ENCODE assay signal across 19 cellular contexts in genomic region chr11:528166-528814, GRCh38. TPM values are rescaled to one million over a fixed set of nuclear protein-coding genes. Genes with fewer than 3 reads are reported as not detected.
DNase-seq lines count a peak whose midpoint lies in the region; ATAC-seq and TF ChIP-seq lines count a peak whose summit lies in the region.
"Had no signal": no experiment of that assay in that cellular context is flagged by ENCODE, and none has a peak within 500 bp of the region (broad histone marks: within the 10 kb centered on the region; RNA-seq: fewer than 3 reads in every experiment).

No MANE protein-coding gene starts in this region.

- no peaks in the 10 kb centered on the region for H3K27me3 Mint-ChIP-seq in stimulated activated naive CD8-positive, alpha-beta T cell treated with anti-CD3 and anti-CD28 coated beads, Interleukin-15, amount 100 ng/mL, for 72 hours
- no peaks in the 10 kb centered on the region for H3K27me3 Mint-ChIP-seq in activated CD8-positive, alpha-beta memory T cell treated with anti-CD3 and anti-CD28 coated beads, Interleukin-2, amount 10 ng/mL, durations not matched to agents 7 days and 5 days
- peaks cover 2% of the 10 kb centered on the region for H3K27me3 Mint-ChIP-seq in neural progenitor cell (ENCODE audit: insufficient read depth, low read depth)
- H3K27me3 Mint-ChIP-seq: CD4-positive, alpha-beta T cell had no signal

- no peak overlapping the region for H3K4me2 ChIP-seq in neural progenitor cell
- H3K4me2 ChIP-seq: BLaER1 had no signal

- H3K4me1 ChIP-seq in psoas muscle (peaks cover 15% of the 10 kb centered on the region), HAP-1 (no peaks in the 10 kb centered on the region), neural progenitor cell (no peaks in the 10 kb centered on the region)

- no peaks in the 10 kb centered on the region for H3K9me3 Mint-ChIP-seq in stimulated activated naive CD8-positive, alpha-beta T cell treated with anti-CD3 and anti-CD28 coated beads, Interleukin-15, amount 100 ng/mL, for 72 hours
- H3K9me3 Mint-ChIP-seq in activated CD8-positive, alpha-beta memory T cell treated with anti-CD3 and anti-CD28 coated beads, Interleukin-2, amount 10 ng/mL, durations not matched to agents 7 days and 5 days (ENCODE audit: low read depth), result no peaks in the 10 kb centered on the region
- no peaks in the 10 kb centered on the region for H3K9me3 Mint-ChIP-seq in neural progenitor cell
- H3K9me3 Mint-ChIP-seq: CD4-positive, alpha-beta T cell had no signal

- peaks cover 8% of the 10 kb centered on the region for H4K20me1 ChIP-seq in neural progenitor cell (ENCODE audit: low read depth)

- H3F3A ChIP-seq in neural progenitor cell (ENCODE audit: low read depth), result no peaks in the 10 kb centered on the region

- peaks cover 3% of the 10 kb centered on the region for H3K36me3 Mint-ChIP-seq in activated CD8-positive, alpha-beta memory T cell treated with anti-CD3 and anti-CD28 coated beads, Interleukin-2, amount 10 ng/mL, durations not matched to agents 7 days and 5 days
- H3K36me3 Mint-ChIP-seq in neural progenitor cell, result peaks cover 4% of the 10 kb centered on the region

- DNase-seq in stimulated activated naive CD8-positive, alpha-beta T cell treated with anti-CD3 and anti-CD28 coated beads, Interleukin-15, Interleukin-2, amounts not matched to agents 100 U/mL and 50 U/mL, for 24 hours, result no peak
- no peak for DNase-seq in stimulated activated naive CD8-positive, alpha-beta T cell treated with anti-CD3 and anti-CD28 coated beads, Interleukin-15, amount 100 ng/mL, for 72 hours
- DNase-seq in epidermal melanocyte (ENCODE audit: insufficient read length, low spot score), result peak; percentile 11
- peak in 1 of 2 donors; percentile 57 for DNase-seq in psoas muscle
- DNase-seq in activated CD8-positive, alpha-beta memory T cell treated with anti-CD3 and anti-CD28 coated beads, Interleukin-2, amount 10 ng/mL, durations not matched to agents 7 days and 5 days, result no peak
- DNase-seq in HAP-1 (ENCODE audit: low spot score in 2 of 2), result no peak
- no peak for DNase-seq in neural progenitor cell (ENCODE audit: low spot score)
- DNase-seq: CD4-positive, alpha-beta T cell; COR-L47; DMS79; IMR-90; NCI-H1105 treated with DMSO at 0.1 percent for 48 hours; NCI-H2029 treated with DMSO at 0.1 percent for 48 hours; NCI-H226; NCI-H510A treated with DMSO at 0.1 percent for 48 hours; OCI-M1 had no signal

- peak overlapping the region; percentile 15 for H3K4me3 ChIP-seq in psoas muscle
- H3K4me3 ChIP-seq in HAP-1, result no peak overlapping the region
- no peak overlapping the region for H3K4me3 ChIP-seq in neural progenitor cell
- H3K4me3 ChIP-seq: BLaER1 had no signal

- intact Hi-C loops in psoas muscle (cut with DNase I), result no loop called here

- H3K4me3 Mint-ChIP-seq in stimulated activated naive CD8-positive, alpha-beta T cell treated with anti-CD3 and anti-CD28 coated beads, Interleukin-15, amount 100 ng/mL, for 72 hours, result no peak overlapping the region
- no peak overlapping the region for H3K4me3 Mint-ChIP-seq in activated CD8-positive, alpha-beta memory T cell treated with anti-CD3 and anti-CD28 coated beads, Interleukin-2, amount 10 ng/mL, durations not matched to agents 7 days and 5 days
- H3K4me3 Mint-ChIP-seq in neural progenitor cell, result no peak overlapping the region
- H3K4me3 Mint-ChIP-seq: CD4-positive, alpha-beta T cell had no signal

- no peaks in the 10 kb centered on the region for H3K27me3 ChIP-seq in psoas muscle (ENCODE audit: insufficient read depth in 3 of 3, low read length in 2 of 3)
- H3K27me3 ChIP-seq in HAP-1 (ENCODE audit: low read depth), result no peaks in the 10 kb centered on the region
- no peaks in the 10 kb centered on the region for H3K27me3 ChIP-seq in neural progenitor cell
- H3K27me3 ChIP-seq: BLaER1 had no signal

- H3K4me1 Mint-ChIP-seq in stimulated activated naive CD8-positive, alpha-beta T cell treated with anti-CD3 and anti-CD28 coated beads, Interleukin-15, amount 100 ng/mL, for 72 hours, result peaks cover under 1% of the 10 kb centered on the region
- H3K4me1 Mint-ChIP-seq in activated CD8-positive, alpha-beta memory T cell treated with anti-CD3 and anti-CD28 coated beads, Interleukin-2, amount 10 ng/mL, durations not matched to agents 7 days and 5 days, result no peaks in the 10 kb centered on the region
- no peaks in the 10 kb centered on the region for H3K4me1 Mint-ChIP-seq in neural progenitor cell

- WGBS in psoas muscle, 3 donors, result 62 to 68% (median 64%) methylated on average over 29 to 30 of the region's 30 CpGs

- H3K9me3 ChIP-seq in psoas muscle, result no peaks in the 10 kb centered on the region
- H3K9me3 ChIP-seq in HAP-1, result no peaks in the 10 kb centered on the region
- H3K9me3 ChIP-seq in neural progenitor cell (ENCODE audit: low read depth), result no peaks in the 10 kb centered on the region
- H3K9me3 ChIP-seq: BLaER1 had no signal

- TF ChIP-seq CTCF in psoas muscle (IDR thresholded peaks at IDR 0.05), result no peak
- no peak for TF ChIP-seq CTCF in neural progenitor cell (IDR thresholded peaks at IDR 0.05)

- H3K27ac Mint-ChIP-seq in stimulated activated naive CD8-positive, alpha-beta T cell treated with anti-CD3 and anti-CD28 coated beads, Interleukin-15, amount 100 ng/mL, for 72 hours, result no peak overlapping the region
- no peak overlapping the region for H3K27ac Mint-ChIP-seq in activated CD8-positive, alpha-beta memory T cell treated with anti-CD3 and anti-CD28 coated beads, Interleukin-2, amount 10 ng/mL, durations not matched to agents 7 days and 5 days
- H3K27ac Mint-ChIP-seq in neural progenitor cell, result no peak overlapping the region
- H3K27ac Mint-ChIP-seq: CD4-positive, alpha-beta T cell had no signal

- CTCF ChIA-PET in activated CD8-positive, alpha-beta memory T cell treated with anti-CD3 and anti-CD28 coated beads, Interleukin-2, amount 10 ng/mL, durations not matched to agents 7 days and 5 days (lab: Charles Lee), result no interaction called here

- H2AFZ ChIP-seq in neural progenitor cell (replicated peaks), result no peak overlapping the region

- H3K9ac ChIP-seq in neural progenitor cell, result no peak overlapping the region
- H3K9ac ChIP-seq: BLaER1 had no signal

- H3K79me2 ChIP-seq in neural progenitor cell (ENCODE audit: low read depth), result no peaks in the 10 kb centered on the region

- peak overlapping the region; percentile 15 for H3K27ac ChIP-seq in psoas muscle
- no peak overlapping the region for H3K27ac ChIP-seq in neural progenitor cell
- H3K27ac ChIP-seq: BLaER1 had no signal

- ATAC-seq in stimulated activated naive CD8-positive, alpha-beta T cell treated with anti-CD3 and anti-CD28 coated beads, Interleukin-15, Interleukin-2, amounts not matched to agents 100 U/mL and 50 U/mL, for 24 hours, result peak; percentile 2
- no peak for ATAC-seq in stimulated activated naive CD8-positive, alpha-beta T cell treated with anti-CD3 and anti-CD28 coated beads, Interleukin-15, amount 100 ng/mL, for 72 hours
- ATAC-seq in psoas muscle (peak; percentile 2 to 16 (median 10)), HG03378 (IDR thresholded peaks at IDR 0.05; ENCODE audit: unreplicated experiment) (no peak)
- no peak for ATAC-seq in activated CD8-positive, alpha-beta memory T cell treated with anti-CD3 and anti-CD28 coated beads, Interleukin-2, amount 10 ng/mL, durations not matched to agents 7 days and 5 days

- H3K36me3 ChIP-seq in psoas muscle (ENCODE audit: insufficient read depth in 1 of 2, low read depth in 1 of 2) (peaks cover 0 to 23% of the 10 kb centered on the region in 2 donors), HAP-1 (replicated peaks) (peaks cover 19% of the 10 kb centered on the region), neural progenitor cell (no peaks in the 10 kb centered on the region)

- in situ Hi-C loops in HAP-1 (cut with MboI; ENCODE audit: low sequenced_read_pairs), result no loop called here

RNA-seq across cellular contexts. Expression of gene HRAS, which starts 7.1 kb away (rescaled TPM):
- total RNA-seq in psoas muscle (10 to 100 TPM; 43.6 to 74.7 (median 53.9) TPM), neural progenitor cell (ENCODE audit: low replicate concordance) (21.2 and 32.3 TPM in 2 replicates)
- polyA plus RNA-seq in psoas muscle, result 10 to 100 TPM; 53.9 to 76.2 (median 66.3) TPM
- total RNA-seq in activated CD8-positive, alpha-beta memory T cell treated with anti-CD3 and anti-CD28 coated beads, Interleukin-2, amount 10 ng/mL, durations not matched to agents 7 days and 5 days, result 10 to 100 TPM; 50.7 to 53.8 TPM

RNA-seq across cellular contexts. Expression of gene LRRC56, which starts 9.0 kb away (rescaled TPM):
- total RNA-seq in psoas muscle, result under 1 TPM; 0.30 to 0.84 (median 0.55) TPM
- under 1 TPM in 2 of 3 donors, not detected in 1; 0.39 to 0.61 TPM for polyA plus RNA-seq in psoas muscle
- 1 to 10 TPM; 1.7 to 2.1 TPM for total RNA-seq in activated CD8-positive, alpha-beta memory T cell treated with anti-CD3 and anti-CD28 coated beads, Interleukin-2, amount 10 ng/mL, durations not matched to agents 7 days and 5 days
- total RNA-seq in neural progenitor cell (ENCODE audit: low replicate concordance), result 0.45 and 1.4 TPM in 2 replicates
- total RNA-seq: HT1080 had no signal

RNA-seq across cellular contexts. Expression of gene RNH1, which starts 21.2 kb away (rescaled TPM):
- total RNA-seq in psoas muscle (100 to 1,000 TPM; 103 to 145 (median 113) TPM), neural progenitor cell (ENCODE audit: low replicate concordance) (10.5 and 44.8 TPM in 2 replicates)
- 100 to 1,000 TPM; 105 to 181 (median 105) TPM for polyA plus RNA-seq in psoas muscle
- total RNA-seq in activated CD8-positive, alpha-beta memory T cell treated with anti-CD3 and anti-CD28 coated beads, Interleukin-2, amount 10 ng/mL, durations not matched to agents 7 days and 5 days, result 100 to 1,000 TPM in 1 of 2 experiments, 10 to 100 TPM in 1; 98.4 to 113 TPM

RNA-seq across cellular contexts. Expression of gene LMNTD2, which starts 32.2 kb away (rescaled TPM):
- under 1 TPM in 2 of 4 donors, not detected in 2; 0.25 to 0.27 TPM for total RNA-seq in psoas muscle
- polyA plus RNA-seq in psoas muscle, result under 1 TPM; 0.04 to 0.12 (median 0.09) TPM
- 1 to 10 TPM in 1 of 2 experiments, under 1 TPM in 1; 0.23 to 1.3 TPM for total RNA-seq in activated CD8-positive, alpha-beta memory T cell treated with anti-CD3 and anti-CD28 coated beads, Interleukin-2, amount 10 ng/mL, durations not matched to agents 7 days and 5 days
- total RNA-seq in neural progenitor cell (ENCODE audit: low replicate concordance), result 1.1 and 2.5 TPM in 2 replicates

RNA-seq across cellular contexts. Expression of gene RASSF7, which starts 32.5 kb away (rescaled TPM):
- total RNA-seq in psoas muscle, result 1 to 10 TPM in 1 of 4 donors, under 1 TPM in 2, not detected in 1; 0.78 to 1.2 (median 0.84) TPM
- polyA plus RNA-seq in psoas muscle, result 1 to 10 TPM in 1 of 3 donors, under 1 TPM in 2; 0.65 to 1.4 (median 1.00) TPM
- 10 to 100 TPM; 20.8 to 32.1 TPM for total RNA-seq in activated CD8-positive, alpha-beta memory T cell treated with anti-CD3 and anti-CD28 coated beads, Interleukin-2, amount 10 ng/mL, durations not matched to agents 7 days and 5 days
- total RNA-seq in neural progenitor cell (ENCODE audit: low replicate concordance), result 12.8 and 48.3 TPM in 2 replicates

Comparison
In these comparisons a context has a peak if more than half of its experiments do, and no peak if none do; other contexts are left out.
1. ATAC-seq: peak in stimulated activated naive CD8-positive, alpha-beta T cell treated with anti-CD3 and anti-CD28 coated beads, Interleukin-15, Interleukin-2, amounts not matched to agents 100 U/mL and 50 U/mL, for 24 hours (single experiment) and psoas muscle (4 of 4); none in stimulated activated naive CD8-positive, alpha-beta T cell treated with anti-CD3 and anti-CD28 coated beads, Interleukin-15, amount 100 ng/mL, for 72 hours (single experiment), activated CD8-positive, alpha-beta memory T cell treated with anti-CD3 and anti-CD28 coated beads, Interleukin-2, amount 10 ng/mL, durations not matched to agents 7 days and 5 days (single experiment) and HG03378 (single experiment).